In genomic region chr3:146581877-146582508, GRCh38 we compare ENCODE assay signal across 16 cellular contexts. TPM values are rescaled to one million over a fixed set of nuclear protein-coding genes. Genes with fewer than 3 reads are reported as not detected.
A peak's percentile ranks its signal among the peaks of the same experiment; 100 is the strongest.
DNase-seq lines count a peak whose midpoint lies in the region; ATAC-seq, FAIRE-seq and TF ChIP-seq lines count a peak whose summit lies in the region.
"Had no signal": no experiment of that assay in that cellular context is flagged by ENCODE, and none has a peak within 500 bp of the region (broad histone marks: within the 10 kb centered on the region; RNA-seq: fewer than 3 reads in every experiment).

No MANE protein-coding gene starts in this region.

- H3K27me3 Mint-ChIP-seq in mesothelial cell of epicardium (ENCODE audit: low read depth): no peaks in the 10 kb centered on the region
- peaks cover 5% of the 10 kb centered on the region for H3K27me3 Mint-ChIP-seq in T-helper 2 cell treated with Interferon-gamma antibody and Interleukin-4, amounts not matched to agents 5 μg/mL and 100 μg/mL, for 36 hours (ENCODE audit: low read depth)
- H3K27me3 Mint-ChIP-seq: brain had no signal

- H3K4me3 Mint-ChIP-seq in mesothelial cell of epicardium: no peak overlapping the region
- H3K4me3 Mint-ChIP-seq in T-helper 2 cell treated with Interferon-gamma antibody and Interleukin-4, amounts not matched to agents 5 μg/mL and 100 μg/mL, for 36 hours: no peak overlapping the region
- H3K4me3 Mint-ChIP-seq: brain; CD4-positive, alpha-beta T cell had no signal

- no peak overlapping the region for H3K27ac ChIP-seq in aorta (ENCODE audit: low read depth in 1 of 2, low read length in 2 of 2)
- H3K27ac ChIP-seq: psoas muscle, thoracic aorta had no signal

- peaks cover 4% of the 10 kb centered on the region for H3K9me3 ChIP-seq in aorta (ENCODE audit: control insufficient read depth, low read length)
- H3K9me3 ChIP-seq: psoas muscle, thoracic aorta had no signal

- peak overlapping the region; percentile 47 for H3K27ac Mint-ChIP-seq in mesothelial cell of epicardium
- H3K27ac Mint-ChIP-seq in T-helper 2 cell treated with Interferon-gamma antibody and Interleukin-4, amounts not matched to agents 5 μg/mL and 100 μg/mL, for 36 hours: no peak overlapping the region
- H3K27ac Mint-ChIP-seq: CD4-positive, alpha-beta T cell had no signal

- intact Hi-C loops in aorta (cut with DNase I): no loop called here

- H3K4me1 ChIP-seq in aorta (ENCODE audit: control insufficient read depth in 1 of 2, insufficient read depth in 2 of 2, low read length in 2 of 2): no peaks in the 10 kb centered on the region
- H3K4me1 ChIP-seq: psoas muscle had no signal

- TF ChIP-seq CTCF in GM10248 (IDR thresholded peaks at IDR 0.05; ENCODE audit: control extremely low read depth, extremely low read depth, low read depth, missing control alignments) (no peak), bronchial epithelial cell (IDR thresholded peaks at IDR 0.05; ENCODE audit: insufficient read depth, low read length, severe bottlenecking) (no peak), mesothelial cell of epicardium (IDR thresholded peaks at IDR 0.05; ENCODE audit: unreplicated experiment) (no peak)

- H3K36me3 Mint-ChIP-seq in mesothelial cell of epicardium: peaks cover 8% of the 10 kb centered on the region
- H3K36me3 Mint-ChIP-seq in T-helper 2 cell treated with Interferon-gamma antibody and Interleukin-4, amounts not matched to agents 5 μg/mL and 100 μg/mL, for 36 hours (ENCODE audit: low read depth): no peaks in the 10 kb centered on the region

- H3K4me3 ChIP-seq in bronchial epithelial cell (ENCODE audit: low read depth, low read length): no peak overlapping the region
- H3K4me3 ChIP-seq in aorta (ENCODE audit: low read length in 2 of 2): no peak overlapping the region
- H3K4me3 ChIP-seq: psoas muscle, thoracic aorta had no signal

- ATAC-seq in aorta (ENCODE audit: low FRiP score): no peak
- ATAC-seq: left ventricle myocardium superior, psoas muscle had no signal

- POLR2A ChIA-PET in GM10248 (lab: Yijun Ruan, JAX): no interaction called here

- FAIRE-seq in bronchial epithelial cell (lab: Jason Lieb, UNC): no peak

- peaks cover 29% of the 10 kb centered on the region for H3K9me3 Mint-ChIP-seq in mesothelial cell of epicardium
- peaks cover 3% of the 10 kb centered on the region for H3K9me3 Mint-ChIP-seq in T-helper 2 cell treated with Interferon-gamma antibody and Interleukin-4, amounts not matched to agents 5 μg/mL and 100 μg/mL, for 36 hours
- H3K9me3 Mint-ChIP-seq: CD4-positive, alpha-beta T cell had no signal

- H3K27me3 ChIP-seq in bronchial epithelial cell (ENCODE audit: control insufficient read depth, insufficient read depth, low read length) (no peaks in the 10 kb centered on the region), aorta (ENCODE audit: control insufficient read depth in 1 of 2, insufficient read depth in 2 of 2, low read length in 1 of 2) (no peaks in the 10 kb centered on the region)

- H3K36me3 ChIP-seq in bronchial epithelial cell (ENCODE audit: control insufficient read depth, insufficient read depth, low read length): no peaks in the 10 kb centered on the region
- H3K36me3 ChIP-seq in aorta (ENCODE audit: control insufficient read depth in 1 of 2, insufficient read depth in 2 of 2, low read length in 1 of 2): no peaks in the 10 kb centered on the region
- H3K36me3 ChIP-seq: thoracic aorta had no signal

- CTCF ChIA-PET in GM10248 (lab: Yijun Ruan, JAX): interaction anchor here (0.7 to 2.4 kb wide), 3 partner anchors 13 to 392 kb away, joined by 3 to 10 read pairs (median 6); no protein-coding TSS in a partner anchor

- DNase-seq in GM10248 (ENCODE audit: extremely low spot score) (peak; percentile 3), NAMALWA (ENCODE audit: low spot score) (peak; percentile 16), bronchial epithelial cell (ENCODE audit: low read depth) (peak; percentile 99), mesothelial cell of epicardium (ENCODE audit: low spot score in 2 of 2, unreplicated experiment in 2 of 2) (no peak), NCI-H2081 (lab: John Stamatoyannopoulos, UW) (no peak), occipital lobe (lab: John Stamatoyannopoulos, UW) (no peak), aorta (no peak)
- no peak for DNase-seq in T-helper 2 cell treated with Interferon-gamma antibody and Interleukin-4, amounts not matched to agents 5 μg/mL and 100 μg/mL, for 36 hours (ENCODE audit: low spot score)
- DNase-seq: CD4-positive, alpha-beta T cell; left ventricle myocardium superior; NCI-H1105 treated with DMSO at 0.1 percent for 48 hours; psoas muscle; T1000 had no signal

- peaks cover 13% of the 10 kb centered on the region for H3K4me1 Mint-ChIP-seq in mesothelial cell of epicardium
- H3K4me1 Mint-ChIP-seq in T-helper 2 cell treated with Interferon-gamma antibody and Interleukin-4, amounts not matched to agents 5 μg/mL and 100 μg/mL, for 36 hours (ENCODE audit: low read depth): no peaks in the 10 kb centered on the region
- H3K4me1 Mint-ChIP-seq: brain had no signal

RNA-seq across cellular contexts. Expression of gene PLSCR5, which starts 23.2 kb away (rescaled TPM):
- not detected in 2 replicates for total RNA-seq in bronchial epithelial cell
- total RNA-seq in mesothelial cell of epicardium: 0.20 TPM in 1 of 3 replicates, not detected in the others
- total RNA-seq in occipital lobe: not detected
- not detected for total RNA-seq in aorta
- not detected for polyA plus RNA-seq in aorta
- total RNA-seq: CD4-positive, alpha-beta T cell; fibroblast of lung; left ventricle myocardium superior; psoas muscle; thoracic aorta had no signal
- polyA plus RNA-seq: fibroblast of lung, psoas muscle had no signal

RNA-seq across cellular contexts. Expression of gene PLSCR1, which starts 37.6 kb away (rescaled TPM):
- total RNA-seq in bronchial epithelial cell (23.8 and 32.1 TPM in 2 replicates), mesothelial cell of epicardium (64.1 to 71.0 TPM (median 66.0 TPM) in 3 replicates), occipital lobe (11.9 TPM), aorta (100 to 1,000 TPM; 149 to 193 TPM)
- 10 to 100 TPM; 52.3 to 68.5 TPM for polyA plus RNA-seq in aorta

Comparison
In these comparisons a context has a peak if more than half of its experiments do, and no peak if none do; other contexts are left out.
1. DNase-seq: peak in GM10248 (single experiment), NAMALWA (single experiment) and bronchial epithelial cell (single experiment); none in mesothelial cell of epicardium (0 of 2), T-helper 2 cell treated with Interferon-gamma antibody and Interleukin-4, amounts not matched to agents 5 μg/mL and 100 μg/mL, for 36 hours (single experiment), NCI-H2081 (0 of 2), occipital lobe (single experiment) and aorta (0 of 2).